ENCODE assay signal across 8 cellular contexts in genomic region chr1:155208656-155209372, GRCh38. TPM values are rescaled to one million over a fixed set of nuclear protein-coding genes. Genes with fewer than 3 reads are reported as not detected.
DNase-seq lines count a peak whose midpoint lies in the region; ATAC-seq and TF ChIP-seq lines count a peak whose summit lies in the region.

A gene with protein sequence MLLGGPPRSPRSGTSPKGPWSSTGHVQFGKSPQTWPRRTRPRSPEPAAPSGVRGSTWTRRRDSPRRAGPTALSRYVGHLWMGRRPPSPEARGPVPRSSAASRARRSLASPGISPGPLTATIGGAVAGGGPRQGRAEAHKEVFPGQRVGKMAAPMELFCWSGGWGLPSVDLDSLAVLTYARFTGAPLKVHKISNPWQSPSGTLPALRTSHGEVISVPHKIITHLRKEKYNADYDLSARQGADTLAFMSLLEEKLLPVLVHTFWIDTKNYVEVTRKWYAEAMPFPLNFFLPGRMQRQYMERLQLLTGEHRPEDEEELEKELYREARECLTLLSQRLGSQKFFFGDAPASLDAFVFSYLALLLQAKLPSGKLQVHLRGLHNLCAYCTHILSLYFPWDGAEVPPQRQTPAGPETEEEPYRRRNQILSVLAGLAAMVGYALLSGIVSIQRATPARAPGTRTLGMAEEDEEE (plus strand): TSS chr1:155208695. CDS start chr1:155208805, 110 bp downstream.

- H3K4me3 ChIP-seq in kidney epithelial cell (ENCODE audit: low read depth, low read length) = peak within 1 kb of the TSS; percentile 75

- DNase-seq in A172 (ENCODE audit: low spot score) = peak; percentile 81
- DNase-seq in NCI-H345 (lab: John Stamatoyannopoulos, UW) = peak; percentile 93
- DNase-seq in activated CD4-positive, CD25-positive, alpha-beta regulatory T cell treated with anti-CD3 and anti-CD28 coated beads, Interleukin-2, amount 50 U/mL, for 72 hours = peak; percentile 86
- DNase-seq in cerebellar cortex (ENCODE audit: low spot score) = peak; percentile 85
- no peak for DNase-seq in kidney epithelial cell (ENCODE audit: low read depth)
- peak; percentile 72 to 80 for DNase-seq in stimulated activated CD4-positive, alpha-beta T cell treated with anti-CD3 and anti-CD28 coated beads, Interleukin-15, amount 100 ng/mL, for 48 hours (ENCODE audit: low read depth in 2 of 2)

- ATAC-seq in GM18519 (IDR thresholded peaks at IDR 0.05; ENCODE audit: low FRiP score, unreplicated experiment) (peak; percentile 41), HG03066 (IDR thresholded peaks at IDR 0.05; ENCODE audit: low read depth, unreplicated experiment) (peak; percentile 63)

- no peaks in the 10 kb centered on the region for H3K36me3 ChIP-seq in kidney epithelial cell (ENCODE audit: control insufficient read depth, insufficient read depth, low read length)

- no peak for TF ChIP-seq CTCF in kidney epithelial cell (IDR thresholded peaks at IDR 0.05; ENCODE audit: insufficient read depth, low read length, poor library complexity, severe bottlenecking)

- H3K27me3 ChIP-seq in kidney epithelial cell (ENCODE audit: control insufficient read depth, insufficient read depth, low read length) = no peaks in the 10 kb centered on the region

RNA-seq across cellular contexts. Expression of the gene that starts here (rescaled TPM):
- total RNA-seq in A172 (2014; rRNA removed; shearing (Covaris generic)) = 85.8 and 110 TPM in 2 replicates
- 79.3 and 84.3 TPM in 2 replicates for total RNA-seq in kidney epithelial cell
